ENCODE assay signal across 1 cellular context in the genomic region with DNA sequence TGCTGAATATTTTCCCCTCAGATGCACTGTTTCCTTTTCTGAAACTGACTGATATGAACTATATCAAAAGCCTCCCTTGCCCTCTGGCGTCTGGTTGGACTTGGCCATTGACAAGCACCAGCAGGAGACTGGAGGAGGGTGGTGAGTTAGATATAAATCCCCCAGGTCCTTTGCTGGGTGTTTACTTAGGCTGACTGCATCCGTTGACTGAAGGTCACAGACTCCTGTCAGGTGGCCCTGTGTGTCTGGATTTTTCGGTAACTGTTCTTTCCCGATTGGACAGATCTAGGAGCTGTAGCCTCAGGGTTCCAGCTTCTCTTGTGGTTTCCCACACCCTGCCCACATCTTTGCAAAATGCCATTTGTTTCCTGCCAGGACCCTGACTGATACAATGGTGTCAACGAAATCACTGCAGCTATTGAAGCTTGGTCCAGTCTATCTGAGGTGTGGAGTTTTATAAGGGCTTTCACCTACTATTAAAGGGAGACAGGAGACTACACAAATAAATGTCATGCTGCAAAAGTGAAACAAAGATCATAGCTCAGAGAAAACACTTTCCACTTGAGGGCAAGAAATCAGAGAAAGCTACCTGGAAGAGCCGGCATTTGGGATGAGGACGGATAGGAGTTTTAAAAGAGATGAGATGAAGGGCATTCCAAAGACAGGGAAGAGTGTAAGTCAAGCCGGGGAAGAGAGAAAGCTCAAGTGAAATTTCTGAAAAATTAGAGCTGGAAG.
TF ChIP-seq lines count a peak whose summit lies in the region.

No MANE protein-coding gene starts in this region.

TF ChIP-seq in HepG2, 621 proteins besides CTCF, POLR2A, EP300 and RAD21 (continued from another document and continues in another):
- no peak for TF ChIP-seq HIVEP1 (CRISPR knock-in tag; IDR thresholded peaks at IDR 0.05)
- 0 out of 2 replicates have a peak, but pooled peaks have one; percentile 51 for TF ChIP-seq ZNF746 (CRISPR knock-in tag; IDR thresholded peaks at IDR 0.05)
- TF ChIP-seq ZNF749 (CRISPR knock-in tag; IDR thresholded peaks at IDR 0.05; ENCODE audit: borderline replicate concordance) = no peak
- no peak for TF ChIP-seq MEF2D (CRISPR knock-in tag; IDR thresholded peaks at IDR 0.05)
- TF ChIP-seq RFX1 (IDR thresholded peaks at IDR 0.05) = no peak
- TF ChIP-seq MIXL1 (CRISPR knock-in tag; IDR thresholded peaks at IDR 0.05) = peak; percentile 33; the same call in 1 of the 2 replicates
- TF ChIP-seq, protein P1, sequence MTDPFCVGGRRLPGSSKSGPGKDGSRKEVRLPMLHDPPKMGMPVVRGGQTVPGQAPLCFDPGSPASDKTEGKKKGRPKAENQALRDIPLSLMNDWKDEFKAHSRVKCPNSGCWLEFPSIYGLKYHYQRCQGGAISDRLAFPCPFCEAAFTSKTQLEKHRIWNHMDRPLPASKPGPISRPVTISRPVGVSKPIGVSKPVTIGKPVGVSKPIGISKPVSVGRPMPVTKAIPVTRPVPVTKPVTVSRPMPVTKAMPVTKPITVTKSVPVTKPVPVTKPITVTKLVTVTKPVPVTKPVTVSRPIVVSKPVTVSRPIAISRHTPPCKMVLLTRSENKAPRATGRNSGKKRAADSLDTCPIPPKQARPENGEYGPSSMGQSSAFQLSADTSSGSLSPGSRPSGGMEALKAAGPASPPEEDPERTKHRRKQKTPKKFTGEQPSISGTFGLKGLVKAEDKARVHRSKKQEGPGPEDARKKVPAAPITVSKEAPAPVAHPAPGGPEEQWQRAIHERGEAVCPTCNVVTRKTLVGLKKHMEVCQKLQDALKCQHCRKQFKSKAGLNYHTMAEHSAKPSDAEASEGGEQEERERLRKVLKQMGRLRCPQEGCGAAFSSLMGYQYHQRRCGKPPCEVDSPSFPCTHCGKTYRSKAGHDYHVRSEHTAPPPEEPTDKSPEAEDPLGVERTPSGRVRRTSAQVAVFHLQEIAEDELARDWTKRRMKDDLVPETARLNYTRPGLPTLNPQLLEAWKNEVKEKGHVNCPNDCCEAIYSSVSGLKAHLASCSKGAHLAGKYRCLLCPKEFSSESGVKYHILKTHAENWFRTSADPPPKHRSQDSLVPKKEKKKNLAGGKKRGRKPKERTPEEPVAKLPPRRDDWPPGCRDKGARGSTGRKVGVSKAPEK (CRISPR knock-in tag; IDR thresholded peaks at IDR 0.05; ENCODE audit: borderline replicate concordance) = no peak
- TF ChIP-seq HNRNPLL (IDR thresholded peaks at IDR 0.05; ENCODE audit: low read depth, low read length, poor library complexity, severe bottlenecking) = no peak
- TF ChIP-seq PPARG (CRISPR knock-in tag; conservative IDR thresholded peaks at IDR 0.05) = 0 out of 2 replicates have a peak, but pooled peaks have one; percentile 20
- TF ChIP-seq ZNF567 (CRISPR knock-in tag; IDR thresholded peaks at IDR 0.05; ENCODE audit: borderline replicate concordance) = no peak
- TF ChIP-seq ZNF546 (CRISPR knock-in tag; conservative IDR thresholded peaks at IDR 0.05) = no peak
- TF ChIP-seq, protein P2, sequence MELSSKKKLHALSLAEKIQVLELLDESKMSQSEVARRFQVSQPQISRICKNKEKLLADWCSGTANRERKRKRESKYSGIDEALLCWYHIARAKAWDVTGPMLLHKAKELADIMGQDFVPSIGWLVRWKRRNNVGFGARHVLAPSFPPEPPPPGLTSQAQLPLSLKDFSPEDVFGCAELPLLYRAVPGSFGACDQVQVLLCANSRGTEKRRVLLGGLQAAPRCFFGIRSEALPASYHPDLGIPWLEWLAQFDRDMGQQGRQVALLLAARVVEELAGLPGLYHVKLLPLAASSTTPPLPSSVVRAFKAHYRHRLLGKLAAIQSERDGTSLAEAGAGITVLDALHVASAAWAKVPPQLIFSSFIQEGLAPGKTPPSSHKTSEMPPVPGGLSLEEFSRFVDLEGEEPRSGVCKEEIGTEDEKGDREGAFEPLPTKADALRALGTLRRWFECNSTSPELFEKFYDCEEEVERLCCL (CRISPR knock-in tag; IDR thresholded peaks at IDR 0.05; ENCODE audit: borderline replicate concordance) = no peak
- TF ChIP-seq TOPORS (CRISPR knock-in tag; IDR thresholded peaks at IDR 0.05) = no peak
- no peak for TF ChIP-seq HNRNPH1 (optimal IDR thresholded peaks at IDR 0.05; ENCODE audit: low read depth, low read length)
- no peak for TF ChIP-seq ZNF33B (CRISPR knock-in tag; IDR thresholded peaks at IDR 0.05)
- no peak for TF ChIP-seq ZNF274 (CRISPR knock-in tag; IDR thresholded peaks at IDR 0.05)
- TF ChIP-seq HNF4A (CRISPR knock-in tag; IDR thresholded peaks at IDR 0.05) = peak; percentile 54
- no peak for TF ChIP-seq SALL2 (CRISPR knock-in tag; IDR thresholded peaks at IDR 0.05)
- TF ChIP-seq, protein P3, sequence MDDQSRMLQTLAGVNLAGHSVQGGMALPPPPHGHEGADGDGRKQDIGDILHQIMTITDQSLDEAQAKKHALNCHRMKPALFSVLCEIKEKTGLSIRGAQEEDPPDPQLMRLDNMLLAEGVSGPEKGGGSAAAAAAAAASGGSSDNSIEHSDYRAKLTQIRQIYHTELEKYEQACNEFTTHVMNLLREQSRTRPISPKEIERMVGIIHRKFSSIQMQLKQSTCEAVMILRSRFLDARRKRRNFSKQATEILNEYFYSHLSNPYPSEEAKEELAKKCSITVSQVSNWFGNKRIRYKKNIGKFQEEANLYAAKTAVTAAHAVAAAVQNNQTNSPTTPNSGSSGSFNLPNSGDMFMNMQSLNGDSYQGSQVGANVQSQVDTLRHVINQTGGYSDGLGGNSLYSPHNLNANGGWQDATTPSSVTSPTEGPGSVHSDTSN (CRISPR knock-in tag; IDR thresholded peaks at IDR 0.05; ENCODE audit: borderline replicate concordance) = no peak
- no peak for TF ChIP-seq SRSF4 (IDR thresholded peaks at IDR 0.05; ENCODE audit: low read depth, low read length, poor library complexity, severe bottlenecking)
- TF ChIP-seq XBP1 (CRISPR knock-in tag; IDR thresholded peaks at IDR 0.05) = no peak
- peak; percentile 34; the same call in 1 of the 2 replicates for TF ChIP-seq GATAD1 (CRISPR knock-in tag; IDR thresholded peaks at IDR 0.05)
- peak; percentile 99 for TF ChIP-seq ZBTB26 (CRISPR knock-in tag; IDR thresholded peaks at IDR 0.05; ENCODE audit: borderline replicate concordance)
- TF ChIP-seq ZNF30 (CRISPR knock-in tag; IDR thresholded peaks at IDR 0.05) = no peak
- peak; percentile 62; the same call in 1 of the 2 replicates for TF ChIP-seq FOXK1 (CRISPR knock-in tag; IDR thresholded peaks at IDR 0.05; ENCODE audit: borderline replicate concordance, low read depth)
- no peak for TF ChIP-seq UBTF (CRISPR knock-in tag; IDR thresholded peaks at IDR 0.05)
- TF ChIP-seq, protein P4, sequence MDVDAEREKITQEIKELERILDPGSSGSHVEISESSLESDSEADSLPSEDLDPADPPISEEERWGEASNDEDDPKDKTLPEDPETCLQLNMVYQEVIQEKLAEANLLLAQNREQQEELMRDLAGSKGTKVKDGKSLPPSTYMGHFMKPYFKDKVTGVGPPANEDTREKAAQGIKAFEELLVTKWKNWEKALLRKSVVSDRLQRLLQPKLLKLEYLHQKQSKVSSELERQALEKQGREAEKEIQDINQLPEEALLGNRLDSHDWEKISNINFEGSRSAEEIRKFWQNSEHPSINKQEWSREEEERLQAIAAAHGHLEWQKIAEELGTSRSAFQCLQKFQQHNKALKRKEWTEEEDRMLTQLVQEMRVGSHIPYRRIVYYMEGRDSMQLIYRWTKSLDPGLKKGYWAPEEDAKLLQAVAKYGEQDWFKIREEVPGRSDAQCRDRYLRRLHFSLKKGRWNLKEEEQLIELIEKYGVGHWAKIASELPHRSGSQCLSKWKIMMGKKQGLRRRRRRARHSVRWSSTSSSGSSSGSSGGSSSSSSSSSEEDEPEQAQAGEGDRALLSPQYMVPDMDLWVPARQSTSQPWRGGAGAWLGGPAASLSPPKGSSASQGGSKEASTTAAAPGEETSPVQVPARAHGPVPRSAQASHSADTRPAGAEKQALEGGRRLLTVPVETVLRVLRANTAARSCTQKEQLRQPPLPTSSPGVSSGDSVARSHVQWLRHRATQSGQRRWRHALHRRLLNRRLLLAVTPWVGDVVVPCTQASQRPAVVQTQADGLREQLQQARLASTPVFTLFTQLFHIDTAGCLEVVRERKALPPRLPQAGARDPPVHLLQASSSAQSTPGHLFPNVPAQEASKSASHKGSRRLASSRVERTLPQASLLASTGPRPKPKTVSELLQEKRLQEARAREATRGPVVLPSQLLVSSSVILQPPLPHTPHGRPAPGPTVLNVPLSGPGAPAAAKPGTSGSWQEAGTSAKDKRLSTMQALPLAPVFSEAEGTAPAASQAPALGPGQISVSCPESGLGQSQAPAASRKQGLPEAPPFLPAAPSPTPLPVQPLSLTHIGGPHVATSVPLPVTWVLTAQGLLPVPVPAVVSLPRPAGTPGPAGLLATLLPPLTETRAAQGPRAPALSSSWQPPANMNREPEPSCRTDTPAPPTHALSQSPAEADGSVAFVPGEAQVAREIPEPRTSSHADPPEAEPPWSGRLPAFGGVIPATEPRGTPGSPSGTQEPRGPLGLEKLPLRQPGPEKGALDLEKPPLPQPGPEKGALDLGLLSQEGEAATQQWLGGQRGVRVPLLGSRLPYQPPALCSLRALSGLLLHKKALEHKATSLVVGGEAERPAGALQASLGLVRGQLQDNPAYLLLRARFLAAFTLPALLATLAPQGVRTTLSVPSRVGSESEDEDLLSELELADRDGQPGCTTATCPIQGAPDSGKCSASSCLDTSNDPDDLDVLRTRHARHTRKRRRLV (CRISPR knock-in tag; IDR thresholded peaks at IDR 0.05) = no peak
- TF ChIP-seq CREBL2 (CRISPR knock-in tag; IDR thresholded peaks at IDR 0.05; ENCODE audit: borderline replicate concordance) = no peak
- no peak for TF ChIP-seq THAP11 (CRISPR knock-in tag; IDR thresholded peaks at IDR 0.05)
- TF ChIP-seq MYC (CRISPR knock-in tag; IDR thresholded peaks at IDR 0.05; ENCODE audit: borderline replicate concordance) = no peak
- no peak for TF ChIP-seq ZBTB4 (CRISPR knock-in tag; IDR thresholded peaks at IDR 0.05; ENCODE audit: borderline replicate concordance)
- TF ChIP-seq, protein P5, sequence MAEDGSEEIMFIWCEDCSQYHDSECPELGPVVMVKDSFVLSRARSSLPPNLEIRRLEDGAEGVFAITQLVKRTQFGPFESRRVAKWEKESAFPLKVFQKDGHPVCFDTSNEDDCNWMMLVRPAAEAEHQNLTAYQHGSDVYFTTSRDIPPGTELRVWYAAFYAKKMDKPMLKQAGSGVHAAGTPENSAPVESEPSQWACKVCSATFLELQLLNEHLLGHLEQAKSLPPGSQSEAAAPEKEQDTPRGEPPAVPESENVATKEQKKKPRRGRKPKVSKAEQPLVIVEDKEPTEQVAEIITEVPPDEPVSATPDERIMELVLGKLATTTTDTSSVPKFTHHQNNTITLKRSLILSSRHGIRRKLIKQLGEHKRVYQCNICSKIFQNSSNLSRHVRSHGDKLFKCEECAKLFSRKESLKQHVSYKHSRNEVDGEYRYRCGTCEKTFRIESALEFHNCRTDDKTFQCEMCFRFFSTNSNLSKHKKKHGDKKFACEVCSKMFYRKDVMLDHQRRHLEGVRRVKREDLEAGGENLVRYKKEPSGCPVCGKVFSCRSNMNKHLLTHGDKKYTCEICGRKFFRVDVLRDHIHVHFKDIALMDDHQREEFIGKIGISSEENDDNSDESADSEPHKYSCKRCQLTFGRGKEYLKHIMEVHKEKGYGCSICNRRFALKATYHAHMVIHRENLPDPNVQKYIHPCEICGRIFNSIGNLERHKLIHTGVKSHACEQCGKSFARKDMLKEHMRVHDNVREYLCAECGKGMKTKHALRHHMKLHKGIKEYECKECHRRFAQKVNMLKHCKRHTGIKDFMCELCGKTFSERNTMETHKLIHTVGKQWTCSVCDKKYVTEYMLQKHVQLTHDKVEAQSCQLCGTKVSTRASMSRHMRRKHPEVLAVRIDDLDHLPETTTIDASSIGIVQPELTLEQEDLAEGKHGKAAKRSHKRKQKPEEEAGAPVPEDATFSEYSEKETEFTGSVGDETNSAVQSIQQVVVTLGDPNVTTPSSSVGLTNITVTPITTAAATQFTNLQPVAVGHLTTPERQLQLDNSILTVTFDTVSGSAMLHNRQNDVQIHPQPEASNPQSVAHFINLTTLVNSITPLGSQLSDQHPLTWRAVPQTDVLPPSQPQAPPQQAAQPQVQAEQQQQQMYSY (CRISPR knock-in tag; IDR thresholded peaks at IDR 0.05) = peak; percentile 80
